21 cellular contexts compared by ENCODE assay signal in genomic region chr1:244821134-244821533, GRCh38. TPM values are rescaled to one million over a fixed set of nuclear protein-coding genes. Genes with fewer than 3 reads are reported as not detected.
A peak's percentile ranks its signal among the peaks of the same experiment; 100 is the strongest.
DNase-seq lines count a peak whose midpoint lies in the region; ATAC-seq, FAIRE-seq and TF ChIP-seq lines count a peak whose summit lies in the region.
"Had no signal": no experiment of that assay in that cellular context is flagged by ENCODE, and none has a peak within 500 bp of the region (broad histone marks: within the 10 kb centered on the region; RNA-seq: fewer than 3 reads in every experiment).

No MANE protein-coding gene starts in this region.

- no peaks in the 10 kb centered on the region for H3K27me3 Mint-ChIP-seq in GM23338 (ENCODE audit: insufficient read depth, low read depth, poor library complexity)

- peaks cover 76% of the 10 kb centered on the region for H3K79me2 ChIP-seq in GM23338 (replicated peaks; ENCODE audit: insufficient read depth)
- no peaks in the 10 kb centered on the region for H3K79me2 ChIP-seq in PC-3 (ENCODE audit: low read length)
- no peaks in the 10 kb centered on the region for H3K79me2 ChIP-seq in mesendoderm (ENCODE audit: control insufficient read depth, insufficient read depth, low read length)

- H3K9ac ChIP-seq in PC-3 (ENCODE audit: low read length), result no peak overlapping the region
- no peak overlapping the region for H3K9ac ChIP-seq in mesendoderm (ENCODE audit: low read length)
- H3K9ac ChIP-seq: KMS-11 had no signal

- H3K27me3 ChIP-seq in GM23338 (ENCODE audit: insufficient read depth) (no peaks in the 10 kb centered on the region), PC-3 (ENCODE audit: low read length) (no peaks in the 10 kb centered on the region), bronchial epithelial cell (ENCODE audit: control insufficient read depth, insufficient read depth, low read length) (no peaks in the 10 kb centered on the region), mesendoderm (ENCODE audit: insufficient read depth, low read length, poor library complexity) (no peaks in the 10 kb centered on the region)
- H3K27me3 ChIP-seq: Peyer's patch, SJSA1 had no signal

- FAIRE-seq in bronchial epithelial cell (lab: Jason Lieb, UNC), result no peak
- FAIRE-seq: D721Med had no signal

- H3K18ac ChIP-seq in mesendoderm (ENCODE audit: low read length), result no peak overlapping the region

- H3K4me1 ChIP-seq in GM23338 (ENCODE audit: insufficient read depth) (peaks cover 43% of the 10 kb centered on the region), PC-3 (ENCODE audit: insufficient read depth, low read length) (peaks cover 23% of the 10 kb centered on the region), mesendoderm (ENCODE audit: control insufficient read depth, low read depth, low read length) (no peaks in the 10 kb centered on the region)
- H3K4me1 ChIP-seq: Peyer's patch had no signal

- H3K23ac ChIP-seq in mesendoderm (ENCODE audit: low read length), result no peak overlapping the region

- H3K4me2 ChIP-seq in GM23338, result 0 out of 2 replicates have a peak overlapping the region, but pooled peaks have one; percentile 23
- no peak overlapping the region for H3K4me2 ChIP-seq in PC-3 (ENCODE audit: low read length)
- no peak overlapping the region for H3K4me2 ChIP-seq in mesendoderm (ENCODE audit: low read length)
- H3K4me2 ChIP-seq: KMS-11 had no signal

- H3K9me2 ChIP-seq in GM23338 (ENCODE audit: insufficient read depth) (no peaks in the 10 kb centered on the region), PC-3 (replicated peaks; ENCODE audit: low read length) (no peaks in the 10 kb centered on the region)

- no TSS peak for BruUV-seq in PC-3 (replicated peaks; lab: Mats Ljungman, UMichigan)

- H2AK5ac ChIP-seq in mesendoderm (ENCODE audit: low read length), result no peak overlapping the region

- H2BK5ac ChIP-seq in mesendoderm (ENCODE audit: low read length), result no peak overlapping the region

- H3K56ac ChIP-seq in mesendoderm (ENCODE audit: low read length), result no peak overlapping the region

- no peak overlapping the region for H3K4ac ChIP-seq in mesendoderm (ENCODE audit: low read depth, low read length)

- H3K9me3 Mint-ChIP-seq in GM23338, result peaks cover 5% of the 10 kb centered on the region; the same call in 2 of the 3 replicates
- H3K9me3 Mint-ChIP-seq: CD8-positive, alpha-beta memory T cell; HFFc6 had no signal

- no peak overlapping the region for H4K8ac ChIP-seq in mesendoderm (ENCODE audit: low read depth, low read length)

- peaks cover 38% of the 10 kb centered on the region for H3K4me1 Mint-ChIP-seq in GM23338
- H3K4me1 Mint-ChIP-seq: CD8-positive, alpha-beta memory T cell had no signal

- 0 out of 2 replicates have a peak, but pooled peaks cover 4% of the 10 kb centered on the region for H3F3A ChIP-seq in GM23338 (replicated peaks; ENCODE audit: low read depth)
- H3F3A ChIP-seq in PC-3 (ENCODE audit: low read length, unreplicated experiment), result no peaks in the 10 kb centered on the region

- no peak overlapping the region for H3K4me3 ChIP-seq in GM23338
- H3K4me3 ChIP-seq in PC-3 (ENCODE audit: low read length), result no peak overlapping the region
- no peak overlapping the region for H3K4me3 ChIP-seq in bronchial epithelial cell (ENCODE audit: low read depth, low read length)
- H3K4me3 ChIP-seq in mesendoderm (ENCODE audit: low read length), result no peak overlapping the region
- H3K4me3 ChIP-seq: Peyer's patch, SJSA1 had no signal

- H3K36me3 ChIP-seq in GM23338 (ENCODE audit: insufficient read depth), result 0 out of 2 replicates have a peak, but pooled peaks cover 4% of the 10 kb centered on the region
- H3K36me3 ChIP-seq in PC-3 (ENCODE audit: low read depth, low read length), result no peaks in the 10 kb centered on the region
- H3K36me3 ChIP-seq in bronchial epithelial cell (ENCODE audit: control insufficient read depth, insufficient read depth, low read length), result no peaks in the 10 kb centered on the region
- H3K36me3 ChIP-seq in mesendoderm (ENCODE audit: control insufficient read depth, insufficient read depth, low read length), result no peaks in the 10 kb centered on the region
- H3K36me3 ChIP-seq: Peyer's patch, SJSA1 had no signal

- H3K4me3 Mint-ChIP-seq in GM23338, result no peak overlapping the region
- H3K4me3 Mint-ChIP-seq: CD8-positive, alpha-beta memory T cell; HFFc6 had no signal

- no peaks in the 10 kb centered on the region for H3K79me1 ChIP-seq in mesendoderm (ENCODE audit: low read length)

- H4K5ac ChIP-seq in mesendoderm (ENCODE audit: low read length), result no peak overlapping the region

- no peak overlapping the region for H2AFZ ChIP-seq in GM23338
- H2AFZ ChIP-seq in PC-3 (ENCODE audit: low read length), result no peak overlapping the region

- peaks cover 44% of the 10 kb centered on the region for H3K36me3 Mint-ChIP-seq in GM23338 (ENCODE audit: low read depth)
- H3K36me3 Mint-ChIP-seq: CD8-positive, alpha-beta memory T cell had no signal

- ATAC-seq in GM23338, result no peak
- peak; percentile 84 for ATAC-seq in PC-3
- no peak for ATAC-seq in GM21360 (IDR thresholded peaks at IDR 0.05; ENCODE audit: unreplicated experiment)
- no peak for ATAC-seq in GM21515 (IDR thresholded peaks at IDR 0.05; ENCODE audit: unreplicated experiment)
- no peak for ATAC-seq in GM19351 (IDR thresholded peaks at IDR 0.05; ENCODE audit: unreplicated experiment)

- POLR2A ChIA-PET in PC-3 (lab: Charles Lee; ENCODE audit: unreplicated experiment), result no interaction called here

- CTCF ChIA-PET in PC-3 (lab: Charles Lee), result no interaction called here

- H3K27ac ChIP-seq in GM23338 (ENCODE audit: low read depth) (peak overlapping the region; percentile 12; the same call in 1 of the 2 replicates), PC-3 (ENCODE audit: low read length) (no peak overlapping the region), mesendoderm (ENCODE audit: low read depth, low read length) (no peak overlapping the region)
- H3K27ac ChIP-seq: KMS-11, Peyer's patch, SJSA1 had no signal

- WGBS in mesendoderm (ENCODE audit: extremely low coverage, insufficient coverage, low lambda C conversion rate), result no CpG with 5 or more reads among the region's 3 CpGs

- DNase-seq in GM23338 (ENCODE audit: low spot score), result no peak
- DNase-seq in PC-3, result peak; percentile 70
- peak; percentile 41 for DNase-seq in bronchial epithelial cell (ENCODE audit: low read depth)
- DNase-seq in mesendoderm, result peak; percentile 87
- no peak for DNase-seq in middle frontal gyrus (ENCODE audit: extremely low spot score, low spot score)
- DNase-seq: ACHN; C1 segment of cervical spinal cord; CD8-positive, alpha-beta memory T cell; HFFc6; NCI-H1417 treated with DMSO at 0.1 percent for 48 hours; NCI-H187 treated with DMSO at 0.1 percent for 48 hours; NCI-H345; NCI-H524 treated with DMSO at 0.1 percent for 48 hours; Peyer's patch; SW 1271 had no signal

- intact Hi-C loops in PC-3 (cut with micrococcal nuclease), result loop anchor here (2.0 kb wide), 1 partner anchor 20 kb away; no protein-coding TSS in a partner anchor

- no peak overlapping the region for H3K27ac Mint-ChIP-seq in GM23338
- H3K27ac Mint-ChIP-seq: CD8-positive, alpha-beta memory T cell; HFFc6 had no signal

- TF ChIP-seq CTCF in GM23338 (conservative IDR thresholded peaks at IDR 0.05; ENCODE audit: low read depth in 2 of 2) (no peak), PC-3 (conservative IDR thresholded peaks at IDR 0.05; ENCODE audit: low read depth, low read length) (no peak), bronchial epithelial cell (IDR thresholded peaks at IDR 0.05; ENCODE audit: insufficient read depth, low read length, severe bottlenecking) (no peak)

- H2BK15ac ChIP-seq in mesendoderm (replicated peaks; ENCODE audit: low read depth), result no peak overlapping the region

- H3K9me3 ChIP-seq in PC-3 (ENCODE audit: low read length), result no peaks in the 10 kb centered on the region
- H3K9me3 ChIP-seq: Peyer's patch, SJSA1 had no signal

- H4K20me1 ChIP-seq in GM23338 (replicated peaks; ENCODE audit: insufficient read depth), result no peaks in the 10 kb centered on the region
- no peaks in the 10 kb centered on the region for H4K20me1 ChIP-seq in PC-3 (ENCODE audit: low read length)

- H2BK120ac ChIP-seq in mesendoderm (ENCODE audit: low read depth, low read length), result peak overlapping the region; percentile 38

TF ChIP-seq in GM23338, 12 proteins besides CTCF, POLR2A, EP300 and RAD21 (continues in another document):
- TF ChIP-seq EZH2phosphoT487 (IDR thresholded peaks at IDR 0.05; ENCODE audit: unreplicated experiment) (no peak), STAT1 (IDR thresholded peaks at IDR 0.05; ENCODE audit: unreplicated experiment) (no peak), NANOG (IDR thresholded peaks at IDR 0.05; ENCODE audit: borderline replicate concordance) (no peak), CREB1 (CRISPR knock-in tag; IDR thresholded peaks at IDR 0.05; ENCODE audit: low read depth) (no peak), ZNF114 (CRISPR knock-in tag; IDR thresholded peaks at IDR 0.05) (no peak), JUNB (IDR thresholded peaks at IDR 0.05; ENCODE audit: unreplicated experiment) (no peak), ZNF331 (CRISPR knock-in tag; IDR thresholded peaks at IDR 0.05; ENCODE audit: low read depth) (no peak)

RNA-seq across cellular contexts. Expression of gene COX20, which starts 14.3 kb away (rescaled TPM):
- 19.3 and 20.0 TPM in 2 replicates for total RNA-seq in GM23338 (2014; rRNA removed; shearing (Covaris generic))
- polyA plus RNA-seq in GM23338 (2016; fragmentation: Nextera tagmentation; extraction: Ambion mirVana), result 175 and 187 TPM in 2 replicates
- total RNA-seq in PC-3 (2014; rRNA removed), result 50.0 and 55.8 TPM in 2 replicates
- 9.0 and 11.1 TPM in 2 replicates for total RNA-seq in bronchial epithelial cell
- 62.4 TPM for polyA plus RNA-seq in mesendoderm (2013, experiment 1 of 2)
- 64.0 TPM for polyA plus RNA-seq in mesendoderm (2013, experiment 2 of 2)

RNA-seq across cellular contexts. Expression of gene HNRNPU, which starts 43.2 kb away (rescaled TPM):
- total RNA-seq in GM23338 (2014; rRNA removed; shearing (Covaris generic)), result 630 and 687 TPM in 2 replicates
- polyA plus RNA-seq in GM23338 (2016; fragmentation: Nextera tagmentation; extraction: Ambion mirVana), result 406 and 422 TPM in 2 replicates
- total RNA-seq in PC-3 (2014; rRNA removed) (431 and 503 TPM in 2 replicates), bronchial epithelial cell (259 and 495 TPM in 2 replicates)
- polyA plus RNA-seq in mesendoderm (2013, experiment 1 of 2), result 569 TPM
- polyA plus RNA-seq in mesendoderm (2013, experiment 2 of 2), result 555 TPM

Comparison
In these comparisons a context has a peak if more than half of its experiments do, and no peak if none do; other contexts are left out.
1. DNase-seq: peak in PC-3 (single experiment), bronchial epithelial cell (single experiment) and mesendoderm (single experiment); none in GM23338 (single experiment) and middle frontal gyrus (single experiment).